ENCODE assay signal across 1 cellular context in the genomic region with DNA sequence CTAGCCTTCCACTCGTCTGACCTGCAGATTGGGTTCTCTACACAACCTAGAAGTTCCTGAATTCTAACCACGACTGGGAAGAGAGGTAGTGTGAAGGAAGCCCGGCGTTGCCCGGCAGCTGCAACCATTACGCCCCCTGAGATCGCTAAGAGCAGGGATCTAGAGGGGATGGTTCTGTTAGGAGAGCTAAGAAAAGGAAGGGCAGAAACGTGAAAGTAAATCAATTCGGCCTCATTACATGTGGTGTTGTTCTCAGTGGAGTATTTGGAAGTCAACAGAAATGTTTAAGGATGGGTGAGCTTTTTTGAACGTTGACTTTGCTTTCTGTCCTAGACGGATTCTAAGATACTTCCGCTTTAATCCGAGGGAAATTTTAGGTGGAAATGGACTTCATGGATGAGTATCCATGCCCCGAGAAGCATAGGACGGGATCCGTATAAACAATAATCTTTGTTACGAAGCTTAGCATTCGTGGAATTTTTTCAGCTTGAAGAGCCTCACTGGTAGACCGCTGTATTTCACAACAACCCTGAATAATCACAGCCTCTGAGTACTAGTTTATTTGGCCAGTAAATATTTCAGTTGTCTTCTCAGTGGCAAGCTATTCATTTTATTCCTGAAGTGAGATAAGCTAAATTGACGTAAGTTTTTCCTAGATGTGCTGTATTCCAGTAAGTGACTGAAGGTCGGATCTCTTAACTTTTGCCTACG.
TF ChIP-seq lines count a peak whose summit lies in the region.

No MANE protein-coding gene starts in this region.

TF ChIP-seq in HepG2, 621 proteins besides CTCF, POLR2A, EP300 and RAD21 (continues in another document):
- TF ChIP-seq THAP11 (CRISPR knock-in tag; IDR thresholded peaks at IDR 0.05) (no peak), ELF3 (CRISPR knock-in tag; IDR thresholded peaks at IDR 0.05) (no peak), ZHX1 (CRISPR knock-in tag; IDR thresholded peaks at IDR 0.05; ENCODE audit: low read depth) (no peak), ATF4 (CRISPR knock-in tag; IDR thresholded peaks at IDR 0.05) (no peak), ZNF629 (CRISPR knock-in tag; conservative IDR thresholded peaks at IDR 0.05) (no peak), ZNF235 (CRISPR knock-in tag; IDR thresholded peaks at IDR 0.05; ENCODE audit: borderline replicate concordance) (no peak), ZZZ3 (CRISPR knock-in tag; IDR thresholded peaks at IDR 0.05; ENCODE audit: borderline replicate concordance) (no peak; the same call in 1 of the 2 replicates), DMAP1 (CRISPR knock-in tag; IDR thresholded peaks at IDR 0.05) (0 out of 2 replicates have a peak, but pooled peaks have one; percentile 7), ZXDC (CRISPR knock-in tag; IDR thresholded peaks at IDR 0.05) (no peak), ELF4 (CRISPR knock-in tag; IDR thresholded peaks at IDR 0.05; ENCODE audit: borderline replicate concordance) (peak; percentile 66; the same call in 1 of the 2 replicates), ZNF563 (CRISPR knock-in tag; IDR thresholded peaks at IDR 0.05) (no peak), FOXC1 (CRISPR knock-in tag; IDR thresholded peaks at IDR 0.05; ENCODE audit: borderline replicate concordance) (no peak), NR2C2 (CRISPR knock-in tag; IDR thresholded peaks at IDR 0.05; ENCODE audit: borderline replicate concordance) (no peak), MZF1 (CRISPR knock-in tag; IDR thresholded peaks at IDR 0.05; ENCODE audit: borderline replicate concordance) (no peak), ZNF782 (CRISPR knock-in tag; IDR thresholded peaks at IDR 0.05; ENCODE audit: borderline replicate concordance) (no peak), NKX3-1 (CRISPR knock-in tag; IDR thresholded peaks at IDR 0.05) (no peak), EEA1 (CRISPR knock-in tag; IDR thresholded peaks at IDR 0.05; ENCODE audit: borderline replicate concordance) (no peak), RORA (CRISPR knock-in tag; IDR thresholded peaks at IDR 0.05) (no peak), PHF8 (CRISPR knock-in tag; IDR thresholded peaks at IDR 0.05) (no peak), RERE (CRISPR knock-in tag; IDR thresholded peaks at IDR 0.05; ENCODE audit: low read depth) (no peak), ZNF703 (CRISPR knock-in tag; IDR thresholded peaks at IDR 0.05; ENCODE audit: borderline replicate concordance) (no peak), RCOR2 (CRISPR knock-in tag; IDR thresholded peaks at IDR 0.05) (no peak), ZNF674 (CRISPR knock-in tag; IDR thresholded peaks at IDR 0.05; ENCODE audit: low read depth) (no peak), ZNF274 (CRISPR knock-in tag; IDR thresholded peaks at IDR 0.05) (no peak), HOXD1 (CRISPR knock-in tag; IDR thresholded peaks at IDR 0.05) (no peak), ZSCAN31 (CRISPR knock-in tag; IDR thresholded peaks at IDR 0.05; ENCODE audit: low read depth) (no peak), ZSCAN9 (CRISPR knock-in tag; IDR thresholded peaks at IDR 0.05; ENCODE audit: borderline replicate concordance) (no peak), ZNF292 (CRISPR knock-in tag; IDR thresholded peaks at IDR 0.05; ENCODE audit: borderline replicate concordance, low read depth) (no peak; the same call in 1 of the 2 replicates), CEBPG (CRISPR knock-in tag; IDR thresholded peaks at IDR 0.05) (peak; percentile 50), IRX3 (CRISPR knock-in tag; IDR thresholded peaks at IDR 0.05; ENCODE audit: borderline replicate concordance, low read depth) (no peak), PLRG1 (conservative IDR thresholded peaks at IDR 0.05) (no peak), SIN3B (IDR thresholded peaks at IDR 0.05; ENCODE audit: low read length) (no peak), NFATC3 (CRISPR knock-in tag; IDR thresholded peaks at IDR 0.05) (no peak), TP53 (CRISPR knock-in tag; conservative IDR thresholded peaks at IDR 0.05) (no peak), CEBPB (IDR thresholded peaks at IDR 0.05; ENCODE audit: borderline replicate concordance, low read depth, low read length) (peak; percentile 85), GFI1 (CRISPR knock-in tag; IDR thresholded peaks at IDR 0.05; ENCODE audit: borderline replicate concordance) (peak; percentile 48; the same call in 1 of the 2 replicates), ZNF256 (CRISPR knock-in tag; conservative IDR thresholded peaks at IDR 0.05) (no peak), ZFYVE20 (CRISPR knock-in tag; IDR thresholded peaks at IDR 0.05; ENCODE audit: borderline replicate concordance, low read depth) (0 out of 2 replicates have a peak, but pooled peaks have one; percentile 35), ZNF746 (CRISPR knock-in tag; IDR thresholded peaks at IDR 0.05) (no peak), HIVEP1 (CRISPR knock-in tag; IDR thresholded peaks at IDR 0.05) (no peak), HDAC2 (CRISPR knock-in tag; IDR thresholded peaks at IDR 0.05) (no peak; the same call in 1 of the 2 replicates), ZNF598 (CRISPR knock-in tag; IDR thresholded peaks at IDR 0.05; ENCODE audit: borderline replicate concordance) (0 out of 2 replicates have a peak, but pooled peaks have one; percentile 1), CC2D1A (CRISPR knock-in tag; IDR thresholded peaks at IDR 0.05) (no peak)
- TF ChIP-seq, protein P1, sequence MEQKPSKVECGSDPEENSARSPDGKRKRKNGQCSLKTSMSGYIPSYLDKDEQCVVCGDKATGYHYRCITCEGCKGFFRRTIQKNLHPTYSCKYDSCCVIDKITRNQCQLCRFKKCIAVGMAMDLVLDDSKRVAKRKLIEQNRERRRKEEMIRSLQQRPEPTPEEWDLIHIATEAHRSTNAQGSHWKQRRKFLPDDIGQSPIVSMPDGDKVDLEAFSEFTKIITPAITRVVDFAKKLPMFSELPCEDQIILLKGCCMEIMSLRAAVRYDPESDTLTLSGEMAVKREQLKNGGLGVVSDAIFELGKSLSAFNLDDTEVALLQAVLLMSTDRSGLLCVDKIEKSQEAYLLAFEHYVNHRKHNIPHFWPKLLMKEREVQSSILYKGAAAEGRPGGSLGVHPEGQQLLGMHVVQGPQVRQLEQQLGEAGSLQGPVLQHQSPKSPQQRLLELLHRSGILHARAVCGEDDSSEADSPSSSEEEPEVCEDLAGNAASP (CRISPR knock-in tag; IDR thresholded peaks at IDR 0.05; ENCODE audit: borderline replicate concordance), result no peak
- TF ChIP-seq, protein P2, sequence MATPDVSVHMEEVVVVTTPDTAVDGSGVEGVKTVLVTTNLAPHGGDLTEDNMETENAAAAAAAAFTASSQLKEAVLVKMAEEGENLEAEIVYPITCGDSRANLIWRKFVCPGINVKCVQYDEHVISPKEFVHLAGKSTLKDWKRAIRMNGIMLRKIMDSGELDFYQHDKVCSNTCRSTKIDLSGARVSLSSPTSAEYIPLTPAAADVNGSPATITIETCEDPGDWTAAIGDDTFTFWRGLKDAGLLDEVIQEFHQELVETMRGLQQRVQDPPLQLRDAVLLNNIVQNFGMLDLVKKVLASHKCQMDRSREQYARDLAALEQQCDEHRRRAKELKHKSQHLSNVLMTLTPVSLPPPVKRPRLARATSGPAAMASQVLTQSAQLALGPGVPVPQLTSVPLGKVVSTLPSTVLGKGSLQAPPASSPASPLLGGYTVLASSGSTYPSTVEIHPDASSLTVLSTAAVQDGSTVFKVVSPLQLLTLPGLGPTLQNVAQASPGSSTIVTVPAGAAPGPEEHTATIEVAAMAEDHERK (CRISPR knock-in tag; IDR thresholded peaks at IDR 0.05; ENCODE audit: low read depth), result no peak
- TF ChIP-seq, protein P3, sequence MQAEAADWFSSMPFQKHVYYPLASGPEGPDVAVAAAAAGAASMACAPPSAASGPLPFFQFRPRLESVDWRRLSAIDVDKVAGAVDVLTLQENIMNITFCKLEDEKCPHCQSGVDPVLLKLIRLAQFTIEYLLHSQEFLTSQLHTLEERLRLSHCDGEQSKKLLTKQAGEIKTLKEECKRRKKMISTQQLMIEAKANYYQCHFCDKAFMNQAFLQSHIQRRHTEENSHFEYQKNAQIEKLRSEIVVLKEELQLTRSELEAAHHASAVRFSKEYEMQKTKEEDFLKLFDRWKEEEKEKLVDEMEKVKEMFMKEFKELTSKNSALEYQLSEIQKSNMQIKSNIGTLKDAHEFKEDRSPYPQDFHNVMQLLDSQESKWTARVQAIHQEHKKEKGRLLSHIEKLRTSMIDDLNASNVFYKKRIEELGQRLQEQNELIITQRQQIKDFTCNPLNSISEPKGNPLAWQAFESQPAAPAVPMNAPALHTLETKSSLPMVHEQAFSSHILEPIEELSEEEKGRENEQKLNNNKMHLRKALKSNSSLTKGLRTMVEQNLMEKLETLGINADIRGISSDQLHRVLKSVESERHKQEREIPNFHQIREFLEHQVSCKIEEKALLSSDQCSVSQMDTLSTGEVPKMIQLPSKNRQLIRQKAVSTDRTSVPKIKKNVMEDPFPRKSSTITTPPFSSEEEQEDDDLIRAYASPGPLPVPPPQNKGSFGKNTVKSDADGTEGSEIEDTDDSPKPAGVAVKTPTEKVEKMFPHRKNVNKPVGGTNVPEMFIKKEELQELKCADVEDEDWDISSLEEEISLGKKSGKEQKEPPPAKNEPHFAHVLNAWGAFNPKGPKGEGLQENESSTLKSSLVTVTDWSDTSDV (CRISPR knock-in tag; IDR thresholded peaks at IDR 0.05), result no peak
